Comparison of ENCODE assay signal across 21 cellular contexts in the genomic region with DNA sequence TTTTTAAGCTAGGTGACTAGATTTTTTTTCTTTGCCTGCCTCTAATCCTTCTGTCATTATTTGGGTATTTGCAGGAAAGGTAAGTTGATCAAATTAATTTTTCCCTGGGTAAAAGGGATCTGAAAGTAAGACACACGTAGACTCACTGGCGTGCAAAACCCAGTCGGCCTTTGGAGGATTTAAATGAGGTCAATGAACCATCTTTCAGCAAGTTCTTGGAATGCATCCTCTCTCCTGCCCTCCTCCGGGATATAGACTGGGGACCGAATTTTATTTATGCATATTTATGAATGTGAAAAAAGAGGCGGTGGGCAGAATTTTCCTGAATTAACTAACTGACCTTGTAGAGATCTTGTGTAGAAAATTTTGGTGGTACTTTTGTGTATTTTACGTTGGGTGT. TPM values are rescaled to one million over a fixed set of nuclear protein-coding genes. Genes with fewer than 3 reads are reported as not detected.
A peak's percentile ranks its signal among the peaks of the same experiment; 100 is the strongest.
DNase-seq lines count a peak whose midpoint lies in the region; ATAC-seq, FAIRE-seq and TF ChIP-seq lines count a peak whose summit lies in the region.
"Had no signal": no experiment of that assay in that cellular context is flagged by ENCODE, and none has a peak within 500 bp of the region (broad histone marks: within the 10 kb centered on the region; RNA-seq: fewer than 3 reads in every experiment).

No MANE protein-coding gene starts in this region.

- H3K4ac ChIP-seq in H1 (replicated peaks; ENCODE audit: insufficient read length, low read depth, low read length) = no peak overlapping the region

- FAIRE-seq in H1 (lab: Jason Lieb, UNC) = no peak
- FAIRE-seq: G401.6 had no signal

- H3K9me3 ChIP-seq in right cardiac atrium (ENCODE audit: control insufficient read depth, low read length) = no peaks in the 10 kb centered on the region
- no peaks in the 10 kb centered on the region for H3K9me3 ChIP-seq in H1 (ENCODE audit: insufficient read depth in 2 of 2, low read depth in 1 of 2, low read length in 1 of 2)
- H3K9me3 ChIP-seq: Caco-2, MG63, tibial artery had no signal

- H4K8ac ChIP-seq in H1 (ENCODE audit: extremely low read depth, insufficient read depth, low read length) = no peak overlapping the region

- H3K27me3 Mint-ChIP-seq in nephron progenitor cell (ENCODE audit: low read depth, poor library complexity) = peaks cover 65% of the 10 kb centered on the region

- ATAC-seq in right cardiac atrium = no peak
- ATAC-seq in GM21360 (IDR thresholded peaks at IDR 0.05; ENCODE audit: unreplicated experiment) = no peak

- no peak for TF ChIP-seq POLR2A in H1 (IDR thresholded peaks at IDR 0.05; ENCODE audit: control extremely low read depth in 1 of 2, low read depth in 2 of 2, low read length in 2 of 2)

- no peaks in the 10 kb centered on the region for H3K4me1 ChIP-seq in right cardiac atrium (ENCODE audit: control insufficient read depth, insufficient read depth, low read length)
- peaks cover 0 to 18% (median 5%) of the 10 kb centered on the region in 4 experiments; a peak in 4 of 7 replicates for H3K4me1 ChIP-seq in H1 (replicated peaks in 1 of 4; ENCODE audit: control insufficient read depth in 3 of 4, insufficient read depth in 4 of 4, low read length in 3 of 4)
- H3K4me1 ChIP-seq: Caco-2 had no signal

- peaks cover 23% of the 10 kb centered on the region for H3K23me2 ChIP-seq in H1 (ENCODE audit: low read depth, low read length)

- no peak overlapping the region for H2AFZ ChIP-seq in H1 (ENCODE audit: low read length)

- H3K36me3 ChIP-seq in H1 (ENCODE audit: control insufficient read depth in 2 of 4, insufficient read depth in 4 of 4, low read length in 3 of 4) = no peaks in the 10 kb centered on the region
- H3K36me3 ChIP-seq: MG63, tibial artery had no signal

- H3K23ac ChIP-seq in H1 (ENCODE audit: insufficient read length) = no peak overlapping the region

- no peak overlapping the region for H3K56ac ChIP-seq in H1 (replicated peaks; ENCODE audit: insufficient read length, low read depth, low read length)

- no peak overlapping the region; the same call in 1 of the 2 replicates for H3K18ac ChIP-seq in H1 (ENCODE audit: extremely low read depth, low read length)

- no peaks in the 10 kb centered on the region; the same call in 1 of the 2 replicates for H3K79me1 ChIP-seq in H1 (ENCODE audit: low read depth, low read length)

- H2BK15ac ChIP-seq in H1 (ENCODE audit: low read length) = no peak overlapping the region

- H3K27ac Mint-ChIP-seq in nephron progenitor cell = no peak overlapping the region
- H3K27ac Mint-ChIP-seq: activated naive CD4-positive, alpha-beta T cell treated with anti-CD3 and anti-CD28 coated beads, Interleukin-2, amount 50 U/mL, for 24 hours had no signal

- H2BK5ac ChIP-seq in H1 (ENCODE audit: low read depth, low read length) = no peak overlapping the region

- H2BK12ac ChIP-seq in H1 (ENCODE audit: low read depth, low read length) = no peak overlapping the region

- DNase-seq in right cardiac atrium (no peak), cardiac septum (ENCODE audit: low spot score) (no peak), H1 (ENCODE audit: low read depth in 1 of 2, low spot score in 2 of 2) (no peak), nephron progenitor cell (no peak), UCSD-AML1 (lab: John Stamatoyannopoulos, UW; ENCODE audit: unreplicated experiment) (no peak), inferior parietal cortex (ENCODE audit: extremely low spot score) (no peak)
- DNase-seq in stimulated activated naive CD4-positive, alpha-beta T cell (lab: John Stamatoyannopoulos, UW) = no peak
- DNase-seq: activated CD4-positive, alpha-beta T cell treated with anti-CD3 and anti-CD28 coated beads for 1 hour; activated CD8-positive, alpha-beta memory T cell treated with anti-CD3 and anti-CD28 coated beads, Interleukin-2, amount 50 U/mL, for 48 hours; Caco-2; MG63; NCI-H187 treated with DMSO at 0.1 percent for 48 hours; NCI-H510A treated with DMSO at 0.1 percent for 48 hours; T-helper 1 cell; tibial artery had no signal

- H4K91ac ChIP-seq in H1 (replicated peaks; ENCODE audit: insufficient read length, low read length) = no peak overlapping the region

- H3K4me2 ChIP-seq in H1 (ENCODE audit: insufficient read depth in 1 of 2, low read depth in 2 of 2, low read length in 2 of 2) = peak overlapping the region; percentile 95 to 98

- H3K27me3 ChIP-seq in right cardiac atrium (ENCODE audit: control insufficient read depth, insufficient read depth) = no peaks in the 10 kb centered on the region
- H3K27me3 ChIP-seq in H1 (replicated peaks in 1 of 4; ENCODE audit: control insufficient read depth in 3 of 4, extremely low read depth in 1 of 4, insufficient read depth in 3 of 4, low read length in 3 of 4) = no peaks in the 10 kb centered on the region

- no peak overlapping the region for H2AK5ac ChIP-seq in H1 (ENCODE audit: low read depth, low read length)

- no peak overlapping the region for H2BK20ac ChIP-seq in H1 (ENCODE audit: low read length)

- H3K4me1 Mint-ChIP-seq in nephron progenitor cell = peaks cover 36% of the 10 kb centered on the region

- intact Hi-C loops in right cardiac atrium (cut with DNase I) (no loop called here), cardiac septum (cut with DNase I) (no loop called here)

- peaks cover 0 to 3% of the 10 kb centered on the region in 2 experiments for H4K20me1 ChIP-seq in H1 (replicated peaks in 1 of 2; ENCODE audit: control insufficient read depth in 1 of 2, insufficient read depth in 2 of 2, low read length in 2 of 2)

- TF ChIP-seq CTCF in H1 (IDR thresholded peaks at IDR 0.05; ENCODE audit: control extremely low read depth in 1 of 3, insufficient read depth in 1 of 3, low read depth in 1 of 3, low read length in 3 of 3) (no peak), nephron progenitor cell (IDR thresholded peaks at IDR 0.05) (no peak)

- H2BK120ac ChIP-seq in H1 (replicated peaks; ENCODE audit: low read depth, low read length) = no peak overlapping the region

- peaks cover 0 to 59% of the 10 kb centered on the region in 2 experiments; a peak in 3 of 4 replicates for H3K79me2 ChIP-seq in H1 (ENCODE audit: control insufficient read depth in 1 of 2, insufficient read depth in 2 of 2, low read length in 2 of 2)

- TF ChIP-seq RAD21 in H1 (IDR thresholded peaks at IDR 0.05 in 1 of 2, conservative IDR thresholded peaks at IDR 0.05 in 1 of 2; ENCODE audit: low read depth in 2 of 2, low read length in 2 of 2) = no peak

- H3K9ac ChIP-seq in H1 (replicated peaks in 1 of 4; ENCODE audit: extremely low read depth in 1 of 4, low read depth in 3 of 4, low read length in 3 of 4) = peak overlapping the region in 2 of 4 experiments; percentile 38 to 63; a peak in 3 of 7 replicates

- H3K9me3 Mint-ChIP-seq in nephron progenitor cell = no peaks in the 10 kb centered on the region
- H3K9me3 Mint-ChIP-seq: activated naive CD4-positive, alpha-beta T cell treated with anti-CD3 and anti-CD28 coated beads, Interleukin-2, amount 50 U/mL, for 24 hours had no signal

- no peak for TF ChIP-seq EP300 in H1 (IDR thresholded peaks at IDR 0.05; ENCODE audit: borderline replicate concordance in 1 of 2, low read depth in 2 of 2, low read length in 2 of 2)

- POLR2A ChIA-PET in H1 (lab: Charles Lee; ENCODE audit: partially characterized antibody) = no interaction called here

- H3K4me3 ChIP-seq in right cardiac atrium (ENCODE audit: low read length) (peak overlapping the region; percentile 38), H1 (ENCODE audit: extremely low read depth in 1 of 4, insufficient read depth in 2 of 4, low read depth in 3 of 4, low read length in 4 of 4) (peak overlapping the region; percentile 79 to 90 (median 85))
- H3K4me3 ChIP-seq: MG63, tibial artery had no signal

- CTCF ChIA-PET in H1 (lab: Charles Lee; ENCODE audit: partially characterized antibody) = no interaction called here

- H3K36me3 Mint-ChIP-seq in nephron progenitor cell (ENCODE audit: low read depth) = no peaks in the 10 kb centered on the region

- peak overlapping the region; percentile 77 for H3K4me3 Mint-ChIP-seq in nephron progenitor cell
- H3K4me3 Mint-ChIP-seq: activated naive CD4-positive, alpha-beta T cell treated with anti-CD3 and anti-CD28 coated beads, Interleukin-2, amount 50 U/mL, for 24 hours had no signal

- no peak overlapping the region for H4K5ac ChIP-seq in H1 (ENCODE audit: insufficient read length, low read depth, low read length)

- H3K27ac ChIP-seq in right cardiac atrium (ENCODE audit: low read length) (no peak overlapping the region), H1 (ENCODE audit: low read depth, low read length) (no peak overlapping the region)
- H3K27ac ChIP-seq: tibial artery had no signal

- 8% methylated on average over 7 of the region's 7 CpGs for whole genome bisulfite sequencing in right cardiac atrium
- 1% methylated on average over 7 of the region's 7 CpGs; no CpG with 5 or more reads in 1 of the 2 experiments for WGBS in H1 (ENCODE audit: extremely low coverage in 1 of 2, insufficient coverage in 1 of 2, insufficient read length in 1 of 2, insufficient replicate concordance in 2 of 2, low coverage in 1 of 2, low lambda C conversion rate in 2 of 2, missing lambda C conversion rate in 1 of 2), 2 experiments

- no peak overlapping the region for H3K14ac ChIP-seq in H1 (ENCODE audit: insufficient read length)

TF ChIP-seq in H1, 55 proteins besides CTCF, POLR2A, EP300 and RAD21:
- no peak for TF ChIP-seq RBBP5 (IDR thresholded peaks at IDR 0.05; ENCODE audit: borderline replicate concordance, low read depth, low read length)
- TF ChIP-seq PHF8 (conservative IDR thresholded peaks at IDR 0.05; ENCODE audit: low read depth, low read length) = no peak
- TF ChIP-seq FOSL1 (IDR thresholded peaks at IDR 0.05; ENCODE audit: insufficient read depth, low read depth, low read length) = no peak

RNA-seq across cellular contexts. Expression of gene CADM2, which starts 2.2 kb away (rescaled TPM):
- total RNA-seq in right cardiac atrium (10 to 100 TPM; 14.3 to 17.8 (median 16.5) TPM), cardiac septum (0.65 TPM)
- polyA plus RNA-seq in right cardiac atrium (4.3 TPM), H1 (2011; rRNA removed) (14.9 and 28.3 TPM in 2 replicates)
- total RNA-seq in H1 (2021; fragmentation: NEBNext Ultra II Directional; extraction: Animal tissue kit (Norgen Biotek cat#: 25700)) = 20.2 and 20.9 TPM in 2 replicates
- polyA plus RNA-seq in H1 (2011; cell fraction: cytosol; rRNA removed) = 10.8 TPM
- polyA plus RNA-seq in H1 (2011; cell fraction: nucleus; rRNA removed) = 98.6 TPM
- polyA plus RNA-seq in H1 (2012, experiment 1 of 2) = 10.7 to 15.9 TPM (median 13.4 TPM) in 4 replicates
- 4.8 TPM for polyA plus RNA-seq in H1 (2012, experiment 2 of 2)
- 16.1 TPM for polyA plus RNA-seq in H1 (2013, experiment 1 of 2)
- 15.3 TPM for polyA plus RNA-seq in H1 (2013, experiment 2 of 2)
- polyA minus RNA-seq in H1 (2011; rRNA and poly(A)+ RNA removed) = 29.8 and 31.0 TPM in 2 replicates
- 21.1 TPM for polyA minus RNA-seq in H1 (2011; cell fraction: cytosol; rRNA and poly(A)+ RNA removed)
- 304 TPM for polyA minus RNA-seq in H1 (2011; cell fraction: nucleus; rRNA and poly(A)+ RNA removed)
- total RNA-seq: Caco-2, epithelial cell of proximal tubule, renal cortical epithelial cell had no signal
- polyA plus RNA-seq: AG04450 had no signal
